In the genomic region with DNA sequence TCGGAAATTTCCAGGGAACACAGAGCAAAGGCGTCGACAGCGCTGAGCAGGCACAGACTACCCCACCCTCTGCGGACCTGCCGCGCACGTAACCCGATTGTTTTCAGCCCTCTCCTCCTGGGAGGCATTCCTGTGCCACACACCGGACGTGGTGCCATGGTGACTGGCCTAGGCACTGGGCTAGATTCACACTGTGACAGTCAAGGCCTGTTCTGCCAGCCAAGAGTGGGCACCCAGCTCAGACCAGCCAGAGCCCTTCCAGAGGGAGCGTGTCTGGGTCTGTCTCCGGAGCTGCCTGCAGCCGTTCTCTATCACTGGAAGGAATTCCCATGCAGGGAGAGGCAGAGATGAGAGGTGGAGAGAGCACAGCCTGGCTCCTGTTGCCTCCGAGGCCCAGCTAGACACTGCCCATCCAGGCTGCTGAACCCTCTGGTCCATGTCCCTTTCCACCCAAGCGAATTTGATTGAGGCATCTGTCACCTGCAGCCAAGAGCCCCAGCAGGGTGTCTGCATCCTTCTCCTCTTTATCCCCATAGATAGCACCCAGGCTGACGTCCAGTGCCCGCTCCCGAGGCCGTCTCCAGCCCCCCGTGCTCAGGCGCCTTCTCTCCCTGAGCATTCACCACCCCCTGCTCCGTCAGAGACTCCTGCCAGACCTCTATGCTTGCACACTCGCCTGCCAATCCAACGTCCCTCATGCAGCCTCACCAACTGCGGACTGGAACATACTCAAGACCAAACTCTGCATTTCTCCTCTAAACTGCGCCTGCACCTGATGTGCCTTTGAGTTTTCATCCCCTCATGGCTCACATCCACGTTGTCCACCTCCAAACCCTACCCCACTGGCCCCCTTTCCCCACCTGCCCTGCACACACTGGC, we compare ENCODE assay signal across 2 cellular contexts.
TF ChIP-seq lines count a peak whose summit lies in the region.

No MANE protein-coding gene starts in this region.

TF ChIP-seq in GM23338, 12 proteins besides CTCF, POLR2A, EP300 and RAD21:
- TF ChIP-seq ZNF331 (CRISPR knock-in tag; IDR thresholded peaks at IDR 0.05; ENCODE audit: low read depth): no peak
- TF ChIP-seq, protein P1, sequence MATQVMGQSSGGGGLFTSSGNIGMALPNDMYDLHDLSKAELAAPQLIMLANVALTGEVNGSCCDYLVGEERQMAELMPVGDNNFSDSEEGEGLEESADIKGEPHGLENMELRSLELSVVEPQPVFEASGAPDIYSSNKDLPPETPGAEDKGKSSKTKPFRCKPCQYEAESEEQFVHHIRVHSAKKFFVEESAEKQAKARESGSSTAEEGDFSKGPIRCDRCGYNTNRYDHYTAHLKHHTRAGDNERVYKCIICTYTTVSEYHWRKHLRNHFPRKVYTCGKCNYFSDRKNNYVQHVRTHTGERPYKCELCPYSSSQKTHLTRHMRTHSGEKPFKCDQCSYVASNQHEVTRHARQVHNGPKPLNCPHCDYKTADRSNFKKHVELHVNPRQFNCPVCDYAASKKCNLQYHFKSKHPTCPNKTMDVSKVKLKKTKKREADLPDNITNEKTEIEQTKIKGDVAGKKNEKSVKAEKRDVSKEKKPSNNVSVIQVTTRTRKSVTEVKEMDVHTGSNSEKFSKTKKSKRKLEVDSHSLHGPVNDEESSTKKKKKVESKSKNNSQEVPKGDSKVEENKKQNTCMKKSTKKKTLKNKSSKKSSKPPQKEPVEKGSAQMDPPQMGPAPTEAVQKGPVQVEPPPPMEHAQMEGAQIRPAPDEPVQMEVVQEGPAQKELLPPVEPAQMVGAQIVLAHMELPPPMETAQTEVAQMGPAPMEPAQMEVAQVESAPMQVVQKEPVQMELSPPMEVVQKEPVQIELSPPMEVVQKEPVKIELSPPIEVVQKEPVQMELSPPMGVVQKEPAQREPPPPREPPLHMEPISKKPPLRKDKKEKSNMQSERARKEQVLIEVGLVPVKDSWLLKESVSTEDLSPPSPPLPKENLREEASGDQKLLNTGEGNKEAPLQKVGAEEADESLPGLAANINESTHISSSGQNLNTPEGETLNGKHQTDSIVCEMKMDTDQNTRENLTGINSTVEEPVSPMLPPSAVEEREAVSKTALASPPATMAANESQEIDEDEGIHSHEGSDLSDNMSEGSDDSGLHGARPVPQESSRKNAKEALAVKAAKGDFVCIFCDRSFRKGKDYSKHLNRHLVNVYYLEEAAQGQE (IDR thresholded peaks at IDR 0.05; ENCODE audit: unreplicated experiment): no peak

TF ChIP-seq in H1, 55 proteins besides CTCF, POLR2A, EP300 and RAD21:
- no peak for TF ChIP-seq JUND (IDR thresholded peaks at IDR 0.05; ENCODE audit: low read length)
- no peak for TF ChIP-seq TCF12 (IDR thresholded peaks at IDR 0.05; ENCODE audit: low read depth, low read length)
- no peak for TF ChIP-seq RFX5 (IDR thresholded peaks at IDR 0.05; ENCODE audit: borderline replicate concordance, low read depth, low read length)
- TF ChIP-seq TBP (IDR thresholded peaks at IDR 0.05; ENCODE audit: low read depth, low read length): no peak
- no peak for TF ChIP-seq EGR1 (IDR thresholded peaks at IDR 0.05; ENCODE audit: borderline replicate concordance, low read depth, low read length)
